In the genomic region with DNA sequence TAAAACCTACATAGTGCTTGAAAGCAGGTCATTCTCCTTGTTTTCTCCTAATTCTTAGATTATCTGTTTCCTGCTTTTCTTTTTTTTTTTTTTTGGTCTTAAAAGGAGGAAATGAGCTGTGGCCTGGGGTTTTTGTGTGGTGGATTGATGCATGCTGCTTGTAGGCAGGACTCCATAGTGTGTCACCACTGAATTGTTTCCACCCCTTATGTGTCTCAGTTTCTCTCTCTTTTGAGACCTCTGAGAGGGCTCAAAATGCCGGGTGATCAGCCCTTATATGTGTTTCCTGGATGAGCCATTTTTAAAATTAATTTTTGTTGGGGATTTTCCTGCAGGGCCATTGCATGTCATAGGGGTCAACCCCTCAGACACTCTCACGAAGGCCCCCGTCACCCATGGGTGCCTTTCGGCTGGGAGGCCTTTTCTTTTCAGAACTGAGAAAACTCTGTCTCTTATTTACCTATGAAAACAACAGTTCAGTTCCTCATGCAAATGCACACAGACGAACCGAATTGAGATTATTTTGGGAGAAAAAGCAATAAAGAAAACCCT, we compare ENCODE assay signal across 8 cellular contexts. TPM values are rescaled to one million over a fixed set of nuclear protein-coding genes. Genes with fewer than 3 reads are reported as not detected.
DNase-seq lines count a peak whose midpoint lies in the region; ATAC-seq and TF ChIP-seq lines count a peak whose summit lies in the region.

No MANE protein-coding gene starts in this region.

- TF ChIP-seq EP300 in sigmoid colon (IDR thresholded peaks at IDR 0.05) = no peak

- TF ChIP-seq CTCF in sigmoid colon (IDR thresholded peaks at IDR 0.05) = no peak

- H3K9me3 ChIP-seq in sigmoid colon = no peaks in the 10 kb centered on the region

- DNase-seq in germinal center (ENCODE audit: low spot score) (peak; percentile 23), DMS153 treated with DMSO at 0.1 percent for 48 hours (lab: John Stamatoyannopoulos, UW; ENCODE audit: unreplicated experiment) (no peak), NCI-H2029 treated with DMSO at 0.1 percent for 48 hours (lab: John Stamatoyannopoulos, UW) (no peak), retina (no peak), sigmoid colon (no peak)

- intact Hi-C loops in sigmoid colon (cut with DNase I) = no loop called here

- no peak overlapping the region for H3K4me3 ChIP-seq in sigmoid colon

- peak; percentile 96 for ATAC-seq in GM18520 (IDR thresholded peaks at IDR 0.05; ENCODE audit: unreplicated experiment)
- peak; percentile 97 for ATAC-seq in GM21619 (IDR thresholded peaks at IDR 0.05; ENCODE audit: unreplicated experiment)
- peak; percentile 98 for ATAC-seq in HG03565 (IDR thresholded peaks at IDR 0.05; ENCODE audit: unreplicated experiment)

- H3K27me3 ChIP-seq in sigmoid colon = no peaks in the 10 kb centered on the region

- WGBS in sigmoid colon, 2 donors = 60 to 78% methylated on average over 6 of the region's 6 CpGs

- no peak overlapping the region for H3K27ac ChIP-seq in sigmoid colon

- H3K4me1 ChIP-seq in sigmoid colon = no peaks in the 10 kb centered on the region

- no peak for TF ChIP-seq POLR2A in sigmoid colon (IDR thresholded peaks at IDR 0.05)

- no peaks in the 10 kb centered on the region for H3K36me3 ChIP-seq in sigmoid colon

RNA-seq across cellular contexts. Expression of gene LRRK2, which starts 32.0 kb away (rescaled TPM):
- total RNA-seq in sigmoid colon = 10 to 100 TPM; 18.7 to 29.9 (median 25.4) TPM
- 1 to 10 TPM in 2 of 3 donors, under 1 TPM in 1; 0.92 to 2.9 (median 1.8) TPM for polyA plus RNA-seq in sigmoid colon
